ENCODE assay signal across 11 cellular contexts in genomic region chr7:105278973-105279687, GRCh38.
DNase-seq lines count a peak whose midpoint lies in the region; ATAC-seq and TF ChIP-seq lines count a peak whose summit lies in the region.
"Had no signal": no experiment of that assay in that cellular context is flagged by ENCODE, and none has a peak within 500 bp of the region (broad histone marks: within the 10 kb centered on the region; RNA-seq: fewer than 3 reads in every experiment).

No MANE protein-coding gene starts in this region.

- no peaks in the 10 kb centered on the region for H3K9me3 Mint-ChIP-seq in activated T-helper 2 cell treated with anti-CD3 and anti-CD28 coated beads, Interferon-gamma antibody, Interleukin-2, Interleukin-4, amounts not matched to agents 10 μg/mL and 5 μg/mL and 100 μg/mL, durations not matched to agents 14 hours and 24 hours and 36 hours

- H3K9me3 ChIP-seq in HUES48 (ENCODE audit: control insufficient read depth, insufficient read depth, low read length) (no peaks in the 10 kb centered on the region), osteoblast (ENCODE audit: low read depth, low read length) (no peaks in the 10 kb centered on the region), smooth muscle cell (replicated peaks; ENCODE audit: low read depth) (no peaks in the 10 kb centered on the region)
- H3K9me3 ChIP-seq: uterus had no signal

- H3K27me3 ChIP-seq in HUES48 (ENCODE audit: control insufficient read depth, insufficient read depth, low read length) (no peaks in the 10 kb centered on the region), osteoblast (ENCODE audit: insufficient read depth, low read length) (no peaks in the 10 kb centered on the region), smooth muscle cell (ENCODE audit: low read depth) (no peaks in the 10 kb centered on the region)
- H3K27me3 ChIP-seq: uterus had no signal

- H3K79me2 ChIP-seq in osteoblast (ENCODE audit: insufficient read depth, low read length) (peaks cover 75% of the 10 kb centered on the region), smooth muscle cell (ENCODE audit: low read depth) (peaks cover 48% of the 10 kb centered on the region)

- H3K9ac ChIP-seq in HUES48 (ENCODE audit: low read depth, low read length) (no peak overlapping the region), smooth muscle cell (ENCODE audit: low read depth) (no peak overlapping the region)

- no peak overlapping the region for H3K4me3 ChIP-seq in HUES48 (ENCODE audit: low read depth, low read length)
- peak overlapping the region; percentile 33 for H3K4me3 ChIP-seq in osteoblast (ENCODE audit: insufficient read depth, low read length)
- no peak overlapping the region for H3K4me3 ChIP-seq in smooth muscle cell
- H3K4me3 ChIP-seq: uterus had no signal

- H3K27ac ChIP-seq in HUES48 (ENCODE audit: low read depth, low read length) (peak overlapping the region; percentile 64), osteoblast (ENCODE audit: low read depth, low read length) (no peak overlapping the region), smooth muscle cell (ENCODE audit: low read depth) (no peak overlapping the region)
- H3K27ac ChIP-seq: uterus had no signal

- ATAC-seq in GM19025 (IDR thresholded peaks at IDR 0.05; ENCODE audit: low read depth, unreplicated experiment): peak; percentile 52
- ATAC-seq in HG02623 (IDR thresholded peaks at IDR 0.05; ENCODE audit: unreplicated experiment): peak; percentile 40
- ATAC-seq: Panc1 had no signal

- H3K27ac Mint-ChIP-seq in activated T-helper 2 cell treated with anti-CD3 and anti-CD28 coated beads, Interferon-gamma antibody, Interleukin-2, Interleukin-4, amounts not matched to agents 10 μg/mL and 5 μg/mL and 100 μg/mL, durations not matched to agents 14 hours and 24 hours and 36 hours: no peak overlapping the region

- H3K36me3 ChIP-seq in HUES48 (ENCODE audit: control insufficient read depth, insufficient read depth, low read length): no peaks in the 10 kb centered on the region
- H3K36me3 ChIP-seq in osteoblast (ENCODE audit: insufficient read depth, low read length): peaks cover 2% of the 10 kb centered on the region
- H3K36me3 ChIP-seq in smooth muscle cell (ENCODE audit: low read depth): no peaks in the 10 kb centered on the region
- H3K36me3 ChIP-seq: uterus had no signal

- DNase-seq in osteoblast (ENCODE audit: insufficient read length, low spot score, missing footprints) (peak; percentile 70), G401 (ENCODE audit: low spot score) (no peak), smooth muscle cell (lab: John Stamatoyannopoulos, UW; ENCODE audit: unreplicated experiment) (no peak), SIG-M5 (lab: John Stamatoyannopoulos, UW) (no peak)
- no peak for DNase-seq in activated T-helper 2 cell treated with anti-CD3 and anti-CD28 coated beads, Interferon-gamma antibody, Interleukin-2, Interleukin-4, amounts not matched to agents 10 μg/mL and 5 μg/mL and 100 μg/mL, durations not matched to agents 14 hours and 24 hours and 36 hours (ENCODE audit: low spot score)
- DNase-seq: stimulated activated CD4-positive, alpha-beta T cell treated with anti-CD3 and anti-CD28 coated beads, Interleukin-4, amount 100 ng/mL, for 1 hour; uterus had no signal

- TF ChIP-seq CTCF in osteoblast (IDR thresholded peaks at IDR 0.05; ENCODE audit: extremely low read depth, low read depth, low read length): no peak
- no peak for TF ChIP-seq CTCF in smooth muscle cell (IDR thresholded peaks at IDR 0.05; ENCODE audit: borderline replicate concordance, insufficient read depth, poor library complexity, severe bottlenecking)

- peaks cover 31% of the 10 kb centered on the region for H4K20me1 ChIP-seq in osteoblast (ENCODE audit: insufficient read depth, low read length)
- H4K20me1 ChIP-seq in smooth muscle cell (ENCODE audit: low read depth): peaks cover 92% of the 10 kb centered on the region

- H3F3A ChIP-seq in smooth muscle cell (ENCODE audit: low read depth): no peaks in the 10 kb centered on the region

- H2AFZ ChIP-seq in osteoblast (ENCODE audit: low read length) (no peak overlapping the region), smooth muscle cell (ENCODE audit: low read depth) (no peak overlapping the region)

- no peaks in the 10 kb centered on the region for H3K36me3 Mint-ChIP-seq in activated T-helper 2 cell treated with anti-CD3 and anti-CD28 coated beads, Interferon-gamma antibody, Interleukin-2, Interleukin-4, amounts not matched to agents 10 μg/mL and 5 μg/mL and 100 μg/mL, durations not matched to agents 14 hours and 24 hours and 36 hours (ENCODE audit: low read depth)

- no peaks in the 10 kb centered on the region for H3K27me3 Mint-ChIP-seq in activated T-helper 2 cell treated with anti-CD3 and anti-CD28 coated beads, Interferon-gamma antibody, Interleukin-2, Interleukin-4, amounts not matched to agents 10 μg/mL and 5 μg/mL and 100 μg/mL, durations not matched to agents 14 hours and 24 hours and 36 hours (ENCODE audit: low read depth)

- H3K4me1 ChIP-seq in HUES48 (ENCODE audit: control insufficient read depth, insufficient read depth, low read length) (peaks cover 10% of the 10 kb centered on the region), osteoblast (ENCODE audit: insufficient read depth, low read length) (peaks cover 10% of the 10 kb centered on the region), smooth muscle cell (ENCODE audit: low read depth) (peaks cover 8% of the 10 kb centered on the region)
- H3K4me1 ChIP-seq: uterus had no signal

- H3K4me1 Mint-ChIP-seq in activated T-helper 2 cell treated with anti-CD3 and anti-CD28 coated beads, Interferon-gamma antibody, Interleukin-2, Interleukin-4, amounts not matched to agents 10 μg/mL and 5 μg/mL and 100 μg/mL, durations not matched to agents 14 hours and 24 hours and 36 hours (ENCODE audit: low read depth): peaks cover 13% of the 10 kb centered on the region

- no peak overlapping the region for H3K4me3 Mint-ChIP-seq in activated T-helper 2 cell treated with anti-CD3 and anti-CD28 coated beads, Interferon-gamma antibody, Interleukin-2, Interleukin-4, amounts not matched to agents 10 μg/mL and 5 μg/mL and 100 μg/mL, durations not matched to agents 14 hours and 24 hours and 36 hours (ENCODE audit: low read depth)

- H3K4me2 ChIP-seq in osteoblast (ENCODE audit: insufficient read depth, low read length) (peak overlapping the region; percentile 69), smooth muscle cell (no peak overlapping the region)

- 92% methylated on average over 8 of the region's 8 CpGs for WGBS in smooth muscle cell (ENCODE audit: low lambda C conversion rate)

- intact Hi-C loops in activated T-helper 2 cell treated with anti-CD3 and anti-CD28 coated beads, Interferon-gamma antibody, Interleukin-2, Interleukin-4, amounts not matched to agents 10 μg/mL and 5 μg/mL and 100 μg/mL, durations not matched to agents 14 hours and 24 hours and 36 hours (cut with micrococcal nuclease): no loop called here

- in situ Hi-C loops in G401 (cut with HindIII; ENCODE audit: low sequenced_read_pairs): no loop called here
